In the genomic region with DNA sequence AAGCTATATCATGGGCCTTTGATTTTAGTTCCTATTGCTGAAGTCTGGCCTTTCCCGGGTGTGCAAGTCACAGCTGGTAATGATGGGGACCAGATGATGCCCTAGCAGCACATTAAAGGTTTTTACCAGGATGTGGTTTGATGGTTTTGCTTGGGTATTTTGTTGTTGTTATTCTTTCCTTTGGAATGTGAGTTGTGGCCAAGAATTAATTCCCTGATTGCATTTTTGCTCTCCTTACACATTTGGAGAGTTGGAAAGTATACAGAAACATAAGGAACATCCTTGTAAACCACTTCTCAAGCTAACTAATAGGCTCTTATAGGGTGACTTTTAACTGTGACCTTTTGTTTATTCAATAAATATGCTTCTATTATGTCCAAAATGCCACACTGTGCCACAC, we compare ENCODE assay signal across 12 cellular contexts.
DNase-seq lines count a peak whose midpoint lies in the region; ATAC-seq and TF ChIP-seq lines count a peak whose summit lies in the region.
"Had no signal": no experiment of that assay in that cellular context is flagged by ENCODE, and none has a peak within 500 bp of the region (broad histone marks: within the 10 kb centered on the region; RNA-seq: fewer than 3 reads in every experiment).

No MANE protein-coding gene starts in this region.

- no peaks in the 10 kb centered on the region for H3K9me3 ChIP-seq in SJCRH30 (replicated peaks)
- H3K9me3 ChIP-seq in fibroblast of lung (ENCODE audit: control insufficient read depth, insufficient read depth, low read depth, low read length), result no peaks in the 10 kb centered on the region
- H3K9me3 ChIP-seq: psoas muscle had no signal

- H3K4me1 ChIP-seq in SJCRH30, result peaks cover 33% of the 10 kb centered on the region
- peaks cover 34% of the 10 kb centered on the region for H3K4me1 ChIP-seq in fibroblast of lung (ENCODE audit: control insufficient read depth, extremely low read depth, insufficient read depth, low read length)

- ATAC-seq in left lobe of liver (no peak), HG03045 (IDR thresholded peaks at IDR 0.05; ENCODE audit: unreplicated experiment) (no peak)
- ATAC-seq: activated CD4-positive, alpha-beta T cell treated with anti-CD3 and anti-CD28 coated beads for 36 hours; activated T-cell treated with anti-CD3 and anti-CD28 coated beads, Interleukin-2, amount 50 U/mL, for 4 hours; psoas muscle had no signal

- H3K4me2 ChIP-seq in fibroblast of lung (ENCODE audit: extremely low read depth, insufficient read depth, low read length), result no peak overlapping the region

- no peak overlapping the region for H3K9ac ChIP-seq in fibroblast of lung (ENCODE audit: insufficient read depth, low read length)

- no peak overlapping the region for H3K27ac ChIP-seq in SJCRH30
- peak overlapping the region; percentile 20 for H3K27ac ChIP-seq in fibroblast of lung (ENCODE audit: insufficient read depth, low read length)
- H3K27ac ChIP-seq: psoas muscle had no signal

- H3K79me2 ChIP-seq in fibroblast of lung (ENCODE audit: control insufficient read depth, insufficient read depth, low read length), result no peaks in the 10 kb centered on the region

- DNase-seq in GM03348 (ENCODE audit: low spot score) (peak; percentile 79), SJCRH30 (peak; percentile 50 to 70), fibroblast of lung (ENCODE audit: low read depth in 2 of 2) (peak; percentile 79 to 93), skeletal muscle cell (ENCODE audit: low read depth) (peak; percentile 76), DMS114 treated with DMSO at 0.1 percent for 48 hours (lab: John Stamatoyannopoulos, UW; ENCODE audit: unreplicated experiment) (no peak), left lobe of liver (ENCODE audit: low spot score) (no peak)
- no peak for DNase-seq in stimulated activated CD8-positive, alpha-beta memory T cell treated with anti-CD3 and anti-CD28 coated beads, Interleukin-4, amount 100 ng/mL, for 48 hours
- DNase-seq: activated CD4-positive, alpha-beta T cell treated with anti-CD3 and anti-CD28 coated beads for 36 hours; activated T-cell treated with anti-CD3 and anti-CD28 coated beads, Interleukin-2, amount 50 U/mL, for 4 hours; Karpas-422; psoas muscle had no signal

- no peaks in the 10 kb centered on the region for H4K20me1 ChIP-seq in fibroblast of lung (ENCODE audit: control insufficient read depth, extremely low read depth, insufficient read depth, low read length)

- no peaks in the 10 kb centered on the region for H3K27me3 ChIP-seq in SJCRH30
- no peaks in the 10 kb centered on the region for H3K27me3 ChIP-seq in fibroblast of lung (ENCODE audit: control insufficient read depth, insufficient read depth, low read length)

- no peak for TF ChIP-seq CTCF in fibroblast of lung (conservative IDR thresholded peaks at IDR 0.05 in 1 of 2, IDR thresholded peaks at IDR 0.05 in 1 of 2; ENCODE audit: low read depth in 1 of 2, low read length in 2 of 2)

- no peak overlapping the region for H2AFZ ChIP-seq in fibroblast of lung (ENCODE audit: low read length)

- no peaks in the 10 kb centered on the region for H3K36me3 ChIP-seq in SJCRH30
- no peaks in the 10 kb centered on the region for H3K36me3 ChIP-seq in fibroblast of lung (ENCODE audit: control insufficient read depth, insufficient read depth, low read length)

- H3K4me3 ChIP-seq in SJCRH30 (no peak overlapping the region), fibroblast of lung (replicated peaks in 1 of 4; ENCODE audit: control extremely low read depth in 1 of 4, insufficient read depth in 1 of 4, low read depth in 3 of 4, low read length in 4 of 4) (no peak overlapping the region), skeletal muscle cell (ENCODE audit: low read depth, low read length) (no peak overlapping the region)
- H3K4me3 ChIP-seq: psoas muscle had no signal

Comparison
In these comparisons a context has a peak if more than half of its experiments do, and no peak if none do; other contexts are left out.
1. DNase-seq: peak in GM03348 (single experiment), SJCRH30 (2 of 2), fibroblast of lung (2 of 2) and skeletal muscle cell (single experiment); none in stimulated activated CD8-positive, alpha-beta memory T cell treated with anti-CD3 and anti-CD28 coated beads, Interleukin-4, amount 100 ng/mL, for 48 hours (single experiment), DMS114 treated with DMSO at 0.1 percent for 48 hours (single experiment) and left lobe of liver (single experiment).